1 cellular context compared by ENCODE assay signal in genomic region chr5:115544371-115545064, GRCh38.
TF ChIP-seq lines count a peak whose summit lies in the region.

TSS of gene FEM1C (minus strand) at chr5:115544775. CDS start at chr5:115543493, 1,282 bp downstream.

TF ChIP-seq in HepG2, 621 proteins besides CTCF, POLR2A, EP300 and RAD21 (continued from another document and continues in another):
- no peak for TF ChIP-seq CENPT (CRISPR knock-in tag; IDR thresholded peaks at IDR 0.05; ENCODE audit: low read depth)
- TF ChIP-seq ONECUT2 (CRISPR knock-in tag; IDR thresholded peaks at IDR 0.05) = no peak
- TF ChIP-seq ZKSCAN5 (CRISPR knock-in tag; IDR thresholded peaks at IDR 0.05) = no peak
- no peak for TF ChIP-seq FOXK2 (IDR thresholded peaks at IDR 0.05)
- TF ChIP-seq SAFB2 (CRISPR knock-in tag; IDR thresholded peaks at IDR 0.05; ENCODE audit: borderline replicate concordance, low read depth) = peak; percentile 85; the same call in 1 of the 2 replicates
- no peak for TF ChIP-seq ZNF773 (CRISPR knock-in tag; IDR thresholded peaks at IDR 0.05; ENCODE audit: borderline replicate concordance)
- peak; percentile 78; the same call in 1 of the 2 replicates for TF ChIP-seq CBX5 (CRISPR knock-in tag; IDR thresholded peaks at IDR 0.05; ENCODE audit: borderline replicate concordance)
- TF ChIP-seq HOXD1 (CRISPR knock-in tag; IDR thresholded peaks at IDR 0.05) = 0 out of 2 replicates have a peak, but pooled peaks have one; percentile 39
- TF ChIP-seq ZNF354B (CRISPR knock-in tag; IDR thresholded peaks at IDR 0.05) = no peak
- TF ChIP-seq, protein P1, sequence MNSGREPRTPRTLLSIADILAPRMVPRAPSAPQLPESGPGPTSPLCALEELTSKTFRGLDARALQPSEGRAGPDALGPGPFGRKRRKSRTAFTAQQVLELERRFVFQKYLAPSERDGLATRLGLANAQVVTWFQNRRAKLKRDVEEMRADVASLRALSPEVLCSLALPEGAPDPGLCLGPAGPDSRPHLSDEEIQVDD (CRISPR knock-in tag; IDR thresholded peaks at IDR 0.05; ENCODE audit: borderline replicate concordance) = no peak
- TF ChIP-seq, protein P2, sequence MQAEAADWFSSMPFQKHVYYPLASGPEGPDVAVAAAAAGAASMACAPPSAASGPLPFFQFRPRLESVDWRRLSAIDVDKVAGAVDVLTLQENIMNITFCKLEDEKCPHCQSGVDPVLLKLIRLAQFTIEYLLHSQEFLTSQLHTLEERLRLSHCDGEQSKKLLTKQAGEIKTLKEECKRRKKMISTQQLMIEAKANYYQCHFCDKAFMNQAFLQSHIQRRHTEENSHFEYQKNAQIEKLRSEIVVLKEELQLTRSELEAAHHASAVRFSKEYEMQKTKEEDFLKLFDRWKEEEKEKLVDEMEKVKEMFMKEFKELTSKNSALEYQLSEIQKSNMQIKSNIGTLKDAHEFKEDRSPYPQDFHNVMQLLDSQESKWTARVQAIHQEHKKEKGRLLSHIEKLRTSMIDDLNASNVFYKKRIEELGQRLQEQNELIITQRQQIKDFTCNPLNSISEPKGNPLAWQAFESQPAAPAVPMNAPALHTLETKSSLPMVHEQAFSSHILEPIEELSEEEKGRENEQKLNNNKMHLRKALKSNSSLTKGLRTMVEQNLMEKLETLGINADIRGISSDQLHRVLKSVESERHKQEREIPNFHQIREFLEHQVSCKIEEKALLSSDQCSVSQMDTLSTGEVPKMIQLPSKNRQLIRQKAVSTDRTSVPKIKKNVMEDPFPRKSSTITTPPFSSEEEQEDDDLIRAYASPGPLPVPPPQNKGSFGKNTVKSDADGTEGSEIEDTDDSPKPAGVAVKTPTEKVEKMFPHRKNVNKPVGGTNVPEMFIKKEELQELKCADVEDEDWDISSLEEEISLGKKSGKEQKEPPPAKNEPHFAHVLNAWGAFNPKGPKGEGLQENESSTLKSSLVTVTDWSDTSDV (CRISPR knock-in tag; IDR thresholded peaks at IDR 0.05) = peak; percentile 79; the same call in 1 of the 2 replicates
- peak; percentile 89 for TF ChIP-seq KDM5B (CRISPR knock-in tag; IDR thresholded peaks at IDR 0.05; ENCODE audit: borderline replicate concordance)
- TF ChIP-seq SNAI1 (CRISPR knock-in tag; IDR thresholded peaks at IDR 0.05; ENCODE audit: borderline replicate concordance) = no peak
- TF ChIP-seq, protein P3, sequence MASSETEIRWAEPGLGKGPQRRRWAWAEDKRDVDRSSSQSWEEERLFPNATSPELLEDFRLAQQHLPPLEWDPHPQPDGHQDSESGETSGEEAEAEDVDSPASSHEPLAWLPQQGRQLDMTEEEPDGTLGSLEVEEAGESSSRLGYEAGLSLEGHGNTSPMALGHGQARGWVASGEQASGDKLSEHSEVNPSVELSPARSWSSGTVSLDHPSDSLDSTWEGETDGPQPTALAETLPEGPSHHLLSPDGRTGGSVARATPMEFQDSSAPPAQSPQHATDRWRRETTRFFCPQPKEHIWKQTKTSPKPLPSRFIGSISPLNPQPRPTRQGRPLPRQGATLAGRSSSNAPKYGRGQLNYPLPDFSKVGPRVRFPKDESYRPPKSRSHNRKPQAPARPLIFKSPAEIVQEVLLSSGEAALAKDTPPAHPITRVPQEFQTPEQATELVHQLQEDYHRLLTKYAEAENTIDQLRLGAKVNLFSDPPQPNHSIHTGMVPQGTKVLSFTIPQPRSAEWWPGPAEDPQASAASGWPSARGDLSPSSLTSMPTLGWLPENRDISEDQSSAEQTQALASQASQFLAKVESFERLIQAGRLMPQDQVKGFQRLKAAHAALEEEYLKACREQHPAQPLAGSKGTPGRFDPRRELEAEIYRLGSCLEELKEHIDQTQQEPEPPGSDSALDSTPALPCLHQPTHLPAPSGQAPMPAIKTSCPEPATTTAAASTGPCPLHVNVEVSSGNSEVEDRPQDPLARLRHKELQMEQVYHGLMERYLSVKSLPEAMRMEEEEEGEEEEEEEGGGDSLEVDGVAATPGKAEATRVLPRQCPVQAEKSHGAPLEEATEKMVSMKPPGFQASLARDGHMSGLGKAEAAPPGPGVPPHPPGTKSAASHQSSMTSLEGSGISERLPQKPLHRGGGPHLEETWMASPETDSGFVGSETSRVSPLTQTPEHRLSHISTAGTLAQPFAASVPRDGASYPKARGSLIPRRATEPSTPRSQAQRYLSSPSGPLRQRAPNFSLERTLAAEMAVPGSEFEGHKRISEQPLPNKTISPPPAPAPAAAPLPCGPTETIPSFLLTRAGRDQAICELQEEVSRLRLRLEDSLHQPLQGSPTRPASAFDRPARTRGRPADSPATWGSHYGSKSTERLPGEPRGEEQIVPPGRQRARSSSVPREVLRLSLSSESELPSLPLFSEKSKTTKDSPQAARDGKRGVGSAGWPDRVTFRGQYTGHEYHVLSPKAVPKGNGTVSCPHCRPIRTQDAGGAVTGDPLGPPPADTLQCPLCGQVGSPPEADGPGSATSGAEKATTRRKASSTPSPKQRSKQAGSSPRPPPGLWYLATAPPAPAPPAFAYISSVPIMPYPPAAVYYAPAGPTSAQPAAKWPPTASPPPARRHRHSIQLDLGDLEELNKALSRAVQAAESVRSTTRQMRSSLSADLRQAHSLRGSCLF (CRISPR knock-in tag; IDR thresholded peaks at IDR 0.05; ENCODE audit: borderline replicate concordance) = no peak
- TF ChIP-seq ZNF709 (CRISPR knock-in tag; IDR thresholded peaks at IDR 0.05) = no peak; the same call in 1 of the 2 replicates
- no peak for TF ChIP-seq SP140L (CRISPR knock-in tag; IDR thresholded peaks at IDR 0.05; ENCODE audit: borderline replicate concordance)
- TF ChIP-seq, protein P4, sequence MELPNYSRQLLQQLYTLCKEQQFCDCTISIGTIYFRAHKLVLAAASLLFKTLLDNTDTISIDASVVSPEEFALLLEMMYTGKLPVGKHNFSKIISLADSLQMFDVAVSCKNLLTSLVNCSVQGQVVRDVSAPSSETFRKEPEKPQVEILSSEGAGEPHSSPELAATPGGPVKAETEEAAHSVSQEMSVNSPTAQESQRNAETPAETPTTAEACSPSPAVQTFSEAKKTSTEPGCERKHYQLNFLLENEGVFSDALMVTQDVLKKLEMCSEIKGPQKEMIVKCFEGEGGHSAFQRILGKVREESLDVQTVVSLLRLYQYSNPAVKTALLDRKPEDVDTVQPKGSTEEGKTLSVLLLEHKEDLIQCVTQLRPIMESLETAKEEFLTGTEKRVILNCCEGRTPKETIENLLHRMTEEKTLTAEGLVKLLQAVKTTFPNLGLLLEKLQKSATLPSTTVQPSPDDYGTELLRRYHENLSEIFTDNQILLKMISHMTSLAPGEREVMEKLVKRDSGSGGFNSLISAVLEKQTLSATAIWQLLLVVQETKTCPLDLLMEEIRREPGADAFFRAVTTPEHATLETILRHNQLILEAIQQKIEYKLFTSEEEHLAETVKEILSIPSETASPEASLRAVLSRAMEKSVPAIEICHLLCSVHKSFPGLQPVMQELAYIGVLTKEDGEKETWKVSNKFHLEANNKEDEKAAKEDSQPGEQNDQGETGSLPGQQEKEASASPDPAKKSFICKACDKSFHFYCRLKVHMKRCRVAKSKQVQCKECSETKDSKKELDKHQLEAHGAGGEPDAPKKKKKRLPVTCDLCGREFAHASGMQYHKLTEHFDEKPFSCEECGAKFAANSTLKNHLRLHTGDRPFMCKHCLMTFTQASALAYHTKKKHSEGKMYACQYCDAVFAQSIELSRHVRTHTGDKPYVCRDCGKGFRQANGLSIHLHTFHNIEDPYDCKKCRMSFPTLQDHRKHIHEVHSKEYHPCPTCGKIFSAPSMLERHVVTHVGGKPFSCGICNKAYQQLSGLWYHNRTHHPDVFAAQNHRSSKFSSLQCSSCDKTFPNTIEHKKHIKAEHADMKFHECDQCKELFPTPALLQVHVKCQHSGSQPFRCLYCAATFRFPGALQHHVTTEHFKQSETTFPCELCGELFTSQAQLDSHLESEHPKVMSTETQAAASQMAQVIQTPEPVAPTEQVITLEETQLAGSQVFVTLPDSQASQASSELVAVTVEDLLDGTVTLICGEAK (IDR thresholded peaks at IDR 0.05) = no peak
- TF ChIP-seq, protein P4 (CRISPR knock-in tag; IDR thresholded peaks at IDR 0.05) = no peak; the same call in 1 of the 2 replicates
- peak; percentile 73; the same call in 1 of the 2 replicates for TF ChIP-seq ZNF569 (CRISPR knock-in tag; IDR thresholded peaks at IDR 0.05; ENCODE audit: borderline replicate concordance)
- TF ChIP-seq HNRNPUL1 (IDR thresholded peaks at IDR 0.05; ENCODE audit: low read depth, low read length) = 0 out of 2 replicates have a peak, but pooled peaks have one; percentile 49
- peak; percentile 95 for TF ChIP-seq SPEN (CRISPR knock-in tag; IDR thresholded peaks at IDR 0.05; ENCODE audit: low read depth)
- TF ChIP-seq SSRP1 (CRISPR knock-in tag; IDR thresholded peaks at IDR 0.05) = no peak; the same call in 1 of the 2 replicates
- no peak for TF ChIP-seq NR2F6 (IDR thresholded peaks at IDR 0.05)
- 0 out of 2 replicates have a peak, but pooled peaks have one; percentile 20 for TF ChIP-seq NR2F6 (CRISPR knock-in tag; IDR thresholded peaks at IDR 0.05)
- no peak for TF ChIP-seq RORA (CRISPR knock-in tag; IDR thresholded peaks at IDR 0.05)
- TF ChIP-seq SMARCE1 (IDR thresholded peaks at IDR 0.05; ENCODE audit: borderline replicate concordance) = no peak
- peak; percentile 76; the same call in 1 of the 2 replicates for TF ChIP-seq TMF1 (CRISPR knock-in tag; IDR thresholded peaks at IDR 0.05; ENCODE audit: low read depth)
- TF ChIP-seq, protein P5, sequence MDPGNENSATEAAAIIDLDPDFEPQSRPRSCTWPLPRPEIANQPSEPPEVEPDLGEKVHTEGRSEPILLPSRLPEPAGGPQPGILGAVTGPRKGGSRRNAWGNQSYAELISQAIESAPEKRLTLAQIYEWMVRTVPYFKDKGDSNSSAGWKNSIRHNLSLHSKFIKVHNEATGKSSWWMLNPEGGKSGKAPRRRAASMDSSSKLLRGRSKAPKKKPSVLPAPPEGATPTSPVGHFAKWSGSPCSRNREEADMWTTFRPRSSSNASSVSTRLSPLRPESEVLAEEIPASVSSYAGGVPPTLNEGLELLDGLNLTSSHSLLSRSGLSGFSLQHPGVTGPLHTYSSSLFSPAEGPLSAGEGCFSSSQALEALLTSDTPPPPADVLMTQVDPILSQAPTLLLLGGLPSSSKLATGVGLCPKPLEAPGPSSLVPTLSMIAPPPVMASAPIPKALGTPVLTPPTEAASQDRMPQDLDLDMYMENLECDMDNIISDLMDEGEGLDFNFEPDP (CRISPR knock-in tag; conservative IDR thresholded peaks at IDR 0.05) = no peak
- TF ChIP-seq PHB2 (IDR thresholded peaks at IDR 0.05; ENCODE audit: partially characterized antibody) = no peak
- peak; percentile 93 for TF ChIP-seq POLR2G (IDR thresholded peaks at IDR 0.05; ENCODE audit: low read depth, low read length)
- peak; percentile 78; the same call in 1 of the 2 replicates for TF ChIP-seq AKAP8 (CRISPR knock-in tag; IDR thresholded peaks at IDR 0.05)
- no peak for TF ChIP-seq RARG (CRISPR knock-in tag; IDR thresholded peaks at IDR 0.05; ENCODE audit: low read depth)
- peak; percentile 67; the same call in 1 of the 2 replicates for TF ChIP-seq MYPOP (CRISPR knock-in tag; IDR thresholded peaks at IDR 0.05)
- no peak for TF ChIP-seq MATR3 (CRISPR knock-in tag; IDR thresholded peaks at IDR 0.05)
- no peak; the same call in 1 of the 2 replicates for TF ChIP-seq ZNF263 (CRISPR knock-in tag; IDR thresholded peaks at IDR 0.05)
- TF ChIP-seq, protein P6, sequence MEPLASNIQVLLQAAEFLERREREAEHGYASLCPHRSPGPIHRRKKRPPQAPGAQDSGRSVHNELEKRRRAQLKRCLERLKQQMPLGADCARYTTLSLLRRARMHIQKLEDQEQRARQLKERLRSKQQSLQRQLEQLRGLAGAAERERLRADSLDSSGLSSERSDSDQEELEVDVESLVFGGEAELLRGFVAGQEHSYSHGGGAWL (CRISPR knock-in tag; IDR thresholded peaks at IDR 0.05) = peak; percentile 71; the same call in 1 of the 2 replicates
- TF ChIP-seq SYNCRIP (IDR thresholded peaks at IDR 0.05; ENCODE audit: insufficient read depth, low read depth, low read length) = no peak
- TF ChIP-seq ERF (CRISPR knock-in tag; IDR thresholded peaks at IDR 0.05) = peak; percentile 73
- TF ChIP-seq DR1 (CRISPR knock-in tag; IDR thresholded peaks at IDR 0.05) = peak; percentile 90; the same call in 1 of the 2 replicates
- peak; percentile 26; the same call in 1 of the 2 replicates for TF ChIP-seq ZNF672 (CRISPR knock-in tag; IDR thresholded peaks at IDR 0.05)
- peak; percentile 64 for TF ChIP-seq AGO1 (IDR thresholded peaks at IDR 0.05; ENCODE audit: low read depth, low read length, poor library complexity, severe bottlenecking)
- TF ChIP-seq, protein P7, sequence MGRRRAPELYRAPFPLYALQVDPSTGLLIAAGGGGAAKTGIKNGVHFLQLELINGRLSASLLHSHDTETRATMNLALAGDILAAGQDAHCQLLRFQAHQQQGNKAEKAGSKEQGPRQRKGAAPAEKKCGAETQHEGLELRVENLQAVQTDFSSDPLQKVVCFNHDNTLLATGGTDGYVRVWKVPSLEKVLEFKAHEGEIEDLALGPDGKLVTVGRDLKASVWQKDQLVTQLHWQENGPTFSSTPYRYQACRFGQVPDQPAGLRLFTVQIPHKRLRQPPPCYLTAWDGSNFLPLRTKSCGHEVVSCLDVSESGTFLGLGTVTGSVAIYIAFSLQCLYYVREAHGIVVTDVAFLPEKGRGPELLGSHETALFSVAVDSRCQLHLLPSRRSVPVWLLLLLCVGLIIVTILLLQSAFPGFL (CRISPR knock-in tag; IDR thresholded peaks at IDR 0.05) = no peak
- TF ChIP-seq POGZ (CRISPR knock-in tag; IDR thresholded peaks at IDR 0.05) = peak; percentile 80
